16 cellular contexts compared by ENCODE assay signal in the genomic region with DNA sequence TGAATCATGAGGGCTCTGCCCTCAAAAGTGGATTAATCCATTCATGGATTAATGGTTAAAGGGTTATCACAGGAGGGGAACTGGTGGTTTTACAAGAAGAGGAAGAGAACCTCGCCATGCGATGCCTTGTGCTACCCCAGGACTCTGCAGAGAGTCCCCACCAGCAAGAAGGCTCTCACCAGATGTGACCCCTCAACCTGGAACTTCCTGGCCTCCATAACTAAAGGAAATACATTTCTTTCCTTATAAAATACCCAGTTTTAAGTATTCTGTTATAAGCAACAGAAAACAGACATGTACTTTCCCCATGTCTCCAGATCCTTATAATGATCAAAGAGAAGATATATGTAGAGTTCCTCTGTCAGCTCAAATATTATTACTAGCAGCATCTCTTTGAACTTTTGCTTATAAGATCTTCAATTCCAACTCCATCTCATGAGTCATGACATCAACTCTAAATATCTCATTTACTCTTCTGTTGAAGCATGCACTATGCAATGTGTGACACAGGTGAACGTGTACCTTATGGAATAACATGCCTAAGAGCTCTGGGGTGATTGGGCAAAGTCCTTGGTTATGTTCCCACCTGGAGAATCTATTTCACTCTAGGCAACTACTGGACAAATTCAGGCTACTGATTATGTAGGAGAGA. TPM values are rescaled to one million over a fixed set of nuclear protein-coding genes. Genes with fewer than 3 reads are reported as not detected.
A peak's percentile ranks its signal among the peaks of the same experiment; 100 is the strongest.
DNase-seq lines count a peak whose midpoint lies in the region; ATAC-seq and TF ChIP-seq lines count a peak whose summit lies in the region.
"Had no signal": no experiment of that assay in that cellular context is flagged by ENCODE, and none has a peak within 500 bp of the region (broad histone marks: within the 10 kb centered on the region; RNA-seq: fewer than 3 reads in every experiment).

No MANE protein-coding gene starts in this region.

- no peak for TF ChIP-seq POLR2A in lower leg skin (IDR thresholded peaks at IDR 0.05)

- intact Hi-C loops in colonic mucosa (cut with DNase I) (no loop called here), psoas muscle (cut with DNase I) (no loop called here), lower leg skin (cut with DNase I; ENCODE audit: low total_unique reads) (no loop called here)

- H3K4me1 Mint-ChIP-seq in stimulated activated effector memory CD8-positive, alpha-beta T cell treated with anti-CD3 and anti-CD28 coated beads, Interleukin-12 subunit alpha, Interleukin-12 subunit beta, amount 100 ng/mL, for 72 hours: peaks cover 29% of the 10 kb centered on the region

- H3K4me2 ChIP-seq in BLaER1 treated with 17β-estradiol and CSF1 and Interleukin-3, amounts not matched to agents 10 nM and 100 nM: peak overlapping the region; percentile 31 to 80 (median 63)
- H3K4me2 ChIP-seq in Loucy (ENCODE audit: low read depth, low read length, poor library complexity, severe bottlenecking): no peak overlapping the region
- H3K4me2 ChIP-seq: neural progenitor cell had no signal

- H3K4me1 ChIP-seq in BLaER1 treated with 17β-estradiol and CSF1 and Interleukin-3, amounts not matched to agents 10 nM and 100 nM: peaks cover 18 to 49% (median 29%) of the 10 kb centered on the region in 10 experiments
- H3K4me1 ChIP-seq in Loucy (ENCODE audit: insufficient read depth, low read length, poor library complexity, severe bottlenecking) (peaks cover 11% of the 10 kb centered on the region), colonic mucosa (peaks cover 17% of the 10 kb centered on the region), psoas muscle (no peaks in the 10 kb centered on the region)

- H3K9me2 ChIP-seq in Loucy (replicated peaks; ENCODE audit: low read depth, low read length): no peaks in the 10 kb centered on the region

- no peaks in the 10 kb centered on the region for H3K9me3 ChIP-seq in BLaER1 treated with 17β-estradiol and CSF1 and Interleukin-3, amounts not matched to agents 10 nM and 100 nM (replicated peaks in 1 of 11)
- H3K9me3 ChIP-seq in Loucy (ENCODE audit: insufficient read depth, low read depth, low read length) (no peaks in the 10 kb centered on the region), colonic mucosa (no peaks in the 10 kb centered on the region), psoas muscle (no peaks in the 10 kb centered on the region)

- no peak overlapping the region for H3K4me3 Mint-ChIP-seq in stimulated activated effector memory CD8-positive, alpha-beta T cell treated with anti-CD3 and anti-CD28 coated beads, Interleukin-12 subunit alpha, Interleukin-12 subunit beta, amount 100 ng/mL, for 72 hours
- H3K4me3 Mint-ChIP-seq: B cell; dendritic cell treated with granulocyte-macrophage colony-stimulating factor and Interleukin-4, amounts not matched to agents 40 ng/mL and 50 ng/mL, for 4 days; IgD-negative memory B cell; memory B cell had no signal

- 91 to 97% (median 93%) methylated on average over 3 of the region's 3 CpGs for WGBS in psoas muscle, 3 donors
- WGBS in lower leg skin, 2 donors: 91% methylated on average over 3 of the region's 3 CpGs

- H3F3A ChIP-seq in Loucy (ENCODE audit: low read depth): no peaks in the 10 kb centered on the region

- H3K36me3 ChIP-seq in BLaER1 treated with 17β-estradiol and CSF1 and Interleukin-3, amounts not matched to agents 10 nM and 100 nM: no peaks in the 10 kb centered on the region
- H3K36me3 ChIP-seq in Loucy (ENCODE audit: insufficient read depth, low read length) (no peaks in the 10 kb centered on the region), colonic mucosa (no peaks in the 10 kb centered on the region), psoas muscle (ENCODE audit: insufficient read depth in 1 of 2, low read depth in 1 of 2) (no peaks in the 10 kb centered on the region)
- H3K36me3 ChIP-seq: neural progenitor cell had no signal

- no peak for TF ChIP-seq CTCF in Loucy (conservative IDR thresholded peaks at IDR 0.05; ENCODE audit: low read length)
- TF ChIP-seq CTCF in colonic mucosa (IDR thresholded peaks at IDR 0.05): no peak
- TF ChIP-seq CTCF in psoas muscle (IDR thresholded peaks at IDR 0.05): no peak
- no peak for TF ChIP-seq CTCF in lower leg skin (IDR thresholded peaks at IDR 0.05)

- H3K27me3 ChIP-seq in BLaER1 treated with 17β-estradiol and CSF1 and Interleukin-3, amounts not matched to agents 10 nM and 100 nM: no peaks in the 10 kb centered on the region
- H3K27me3 ChIP-seq in Loucy (ENCODE audit: insufficient read depth, low read length, poor library complexity, severe bottlenecking) (no peaks in the 10 kb centered on the region), colonic mucosa (no peaks in the 10 kb centered on the region), psoas muscle (ENCODE audit: insufficient read depth in 3 of 3, low read length in 2 of 3) (no peaks in the 10 kb centered on the region)
- H3K27me3 ChIP-seq: neural progenitor cell had no signal

- H3K9ac ChIP-seq in BLaER1 treated with 17β-estradiol and CSF1 and Interleukin-3, amounts not matched to agents 10 nM and 100 nM: peak overlapping the region in 1 of 11 experiments; percentile 16; a peak in 2 of 22 replicates
- H3K9ac ChIP-seq in Loucy (ENCODE audit: low read depth, low read length, poor library complexity, severe bottlenecking): no peak overlapping the region
- H3K9ac ChIP-seq in colonic mucosa (ENCODE audit: low read depth in 2 of 2, low read length in 2 of 2): no peak overlapping the region
- H3K9ac ChIP-seq: neural progenitor cell had no signal

- no peak for ATAC-seq in psoas muscle
- ATAC-seq in stimulated activated effector memory CD8-positive, alpha-beta T cell treated with anti-CD3 and anti-CD28 coated beads, Interleukin-12 subunit alpha, Interleukin-12 subunit beta, amount 100 ng/mL, for 72 hours: no peak

- H3K9me3 Mint-ChIP-seq in stimulated activated effector memory CD8-positive, alpha-beta T cell treated with anti-CD3 and anti-CD28 coated beads, Interleukin-12 subunit alpha, Interleukin-12 subunit beta, amount 100 ng/mL, for 72 hours: no peaks in the 10 kb centered on the region
- H3K9me3 Mint-ChIP-seq: IgD-negative memory B cell, memory B cell, neural progenitor cell had no signal

- no peak overlapping the region for H3K27ac Mint-ChIP-seq in stimulated activated effector memory CD8-positive, alpha-beta T cell treated with anti-CD3 and anti-CD28 coated beads, Interleukin-12 subunit alpha, Interleukin-12 subunit beta, amount 100 ng/mL, for 72 hours
- H3K27ac Mint-ChIP-seq: B cell; dendritic cell treated with granulocyte-macrophage colony-stimulating factor and Interleukin-4, amounts not matched to agents 40 ng/mL and 50 ng/mL, for 4 days; memory B cell had no signal

- no peaks in the 10 kb centered on the region for H3K36me3 Mint-ChIP-seq in stimulated activated effector memory CD8-positive, alpha-beta T cell treated with anti-CD3 and anti-CD28 coated beads, Interleukin-12 subunit alpha, Interleukin-12 subunit beta, amount 100 ng/mL, for 72 hours
- H3K36me3 Mint-ChIP-seq: IgD-negative memory B cell, neural progenitor cell had no signal

- H3K4me3 ChIP-seq in BLaER1 treated with 17β-estradiol and CSF1 and Interleukin-3, amounts not matched to agents 10 nM and 100 nM: no peak overlapping the region
- H3K4me3 ChIP-seq in Loucy (ENCODE audit: low read length, poor library complexity, severe bottlenecking) (no peak overlapping the region), colonic mucosa (no peak overlapping the region), psoas muscle (no peak overlapping the region), lower leg skin (ENCODE audit: low read depth, poor library complexity, severe bottlenecking) (no peak overlapping the region)
- H3K4me3 ChIP-seq: neural progenitor cell had no signal

- H4K20me1 ChIP-seq in BLaER1 treated with 17β-estradiol and CSF1 and Interleukin-3, amounts not matched to agents 10 nM and 100 nM: no peaks in the 10 kb centered on the region
- no peaks in the 10 kb centered on the region for H4K20me1 ChIP-seq in Loucy (ENCODE audit: insufficient read depth, low read length, poor library complexity, severe bottlenecking)

- peak overlapping the region; percentile 59 for H2AFZ ChIP-seq in Loucy (ENCODE audit: low read length)
- H2AFZ ChIP-seq: neural progenitor cell had no signal

- H3K79me2 ChIP-seq in Loucy (ENCODE audit: insufficient read depth, low read length): no peaks in the 10 kb centered on the region

- DNase-seq in colonic mucosa (no peak), psoas muscle (no peak), lower leg skin (ENCODE audit: low spot score in 2 of 2) (no peak), putamen (ENCODE audit: low spot score) (no peak)
- DNase-seq in stimulated activated effector memory CD8-positive, alpha-beta T cell treated with anti-CD3 and anti-CD28 coated beads, Interleukin-12 subunit alpha, Interleukin-12 subunit beta, amount 100 ng/mL, for 72 hours (ENCODE audit: low spot score in 2 of 2): no peak
- DNase-seq: activated CD4-positive, alpha-beta T cell treated with anti-CD3 and anti-CD28 coated beads for 4 hours; activated gamma-delta T cell; NCI-H1105 treated with DMSO at 0.1 percent for 48 hours; NCI-H748 treated with DMSO at 0.1 percent for 48 hours had no signal

- H3K27ac ChIP-seq in BLaER1 treated with 17β-estradiol and CSF1 and Interleukin-3, amounts not matched to agents 10 nM and 100 nM: peak overlapping the region in 6 of 11 experiments; percentile 5 to 64 (median 48); a peak in 9 of 22 replicates
- H3K27ac ChIP-seq in colonic mucosa (peak overlapping the region; percentile 73), psoas muscle (peak overlapping the region; percentile 13)
- H3K27ac ChIP-seq: neural progenitor cell had no signal

RNA-seq across cellular contexts. Expression of gene ZBTB38, which starts 37.5 kb away (rescaled TPM):
- total RNA-seq in colonic mucosa: 100 to 1,000 TPM in 1 of 2 donors, 10 to 100 TPM in 1; 95.5 to 112 TPM
- 100 to 1,000 TPM in 1 of 4 donors, 10 to 100 TPM in 3; 56.7 to 212 (median 87.0) TPM for total RNA-seq in psoas muscle
- polyA plus RNA-seq in psoas muscle: 10 to 100 TPM; 24.2 to 61.7 (median 48.7) TPM
- total RNA-seq in lower leg skin: 100 to 1,000 TPM in 1 of 4 donors, 10 to 100 TPM in 3; 46.8 to 104 (median 72.6) TPM

Comparison
In these comparisons a context has a peak if more than half of its experiments do, and no peak if none do; other contexts are left out.
1. H3K27ac ChIP-seq: peak in every context shown above with its lines; median percentile 73 in colonic mucosa; 48 in BLaER1 treated with 17β-estradiol and CSF1 and Interleukin-3, amounts not matched to agents 10 nM and 100 nM; 13 in psoas muscle.